Comparison of ENCODE assay signal across 27 cellular contexts in genomic region chrX:9252182-9252581, GRCh38.
"Had no signal": no experiment of that assay in that cellular context is flagged by ENCODE, and none has a peak within 500 bp of the region (broad histone marks: within the 10 kb centered on the region; RNA-seq: fewer than 3 reads in every experiment).

No MANE protein-coding gene starts in this region.

- H3K4me3 Mint-ChIP-seq: activated naive CD8-positive, alpha-beta T cell; mesothelial cell of epicardium; naive B cell; nephron progenitor cell; stimulated activated effector memory CD8-positive, alpha-beta T cell treated with anti-CD3 and anti-CD28 coated beads, Interleukin-12 subunit alpha, Interleukin-12 subunit beta, amount 100 ng/mL, for 72 hours; stimulated activated naive CD8-positive, alpha-beta T cell treated with anti-CD3 and anti-CD28 coated beads, Interleukin-15, Interleukin-2, amounts not matched to agents 100 ng/mL and 50 ng/mL, for 24 hours; type B pancreatic cell had no signal

- H3K27me3 Mint-ChIP-seq: activated naive CD8-positive, alpha-beta T cell; stimulated activated naive CD8-positive, alpha-beta T cell treated with anti-CD3 and anti-CD28 coated beads, Interleukin-15, Interleukin-2, amounts not matched to agents 100 ng/mL and 50 ng/mL, for 24 hours; type B pancreatic cell had no signal

- H3K9me3 ChIP-seq: body of pancreas, colonic mucosa, neutrophil, right lobe of liver, thoracic aorta, uterus had no signal

- DNase-seq: activated CD4-positive, alpha-beta T cell treated with anti-CD3 and anti-CD28 coated beads for 48 hours; activated CD4-positive, alpha-beta T cell treated with anti-CD3 and anti-CD28 coated beads, Interleukin-2, amount 50 U/mL, for 48 hours; activated CD8-positive, alpha-beta memory T cell treated with anti-CD3 and anti-CD28 coated beads for 24 hours; activated effector memory CD4-positive, alpha-beta T cell treated with Interleukin-2 at 50 U/mL for 16 hours; activated naive CD4-positive, alpha-beta T cell treated with Interleukin-2 at 50 U/mL for 16 hours; aorta; body of pancreas; cerebellar nuclear complex; colonic mucosa; effector CD8-positive, alpha-beta T cell; left cardiac atrium; left ventricle myocardium superior; naive B cell; nephron progenitor cell; right lobe of liver; stimulated activated CD4-positive, alpha-beta T cell treated with anti-CD3 and anti-CD28 coated beads, Interleukin-12 subunit alpha, Interleukin-12 subunit beta, amount 100 ng/mL, for 4 hours; stimulated activated CD4-positive, alpha-beta T cell treated with anti-CD3 and anti-CD28 coated beads, Interleukin-4, amount 100 ng/mL, for 24 hours; uterus had no signal

- H3K9me3 Mint-ChIP-seq: stimulated activated effector memory CD8-positive, alpha-beta T cell treated with anti-CD3 and anti-CD28 coated beads, Interleukin-12 subunit alpha, Interleukin-12 subunit beta, amount 100 ng/mL, for 72 hours; stimulated activated naive CD8-positive, alpha-beta T cell treated with anti-CD3 and anti-CD28 coated beads, Interleukin-15, Interleukin-2, amounts not matched to agents 100 ng/mL and 50 ng/mL, for 24 hours had no signal

- H3K4me1 Mint-ChIP-seq: nephron progenitor cell; stimulated activated effector memory CD8-positive, alpha-beta T cell treated with anti-CD3 and anti-CD28 coated beads, Interleukin-12 subunit alpha, Interleukin-12 subunit beta, amount 100 ng/mL, for 72 hours had no signal

- H3K27ac ChIP-seq: body of pancreas, colonic mucosa, neutrophil, right lobe of liver, thoracic aorta, uterus, VCaP had no signal

- H3K36me3 ChIP-seq: colonic mucosa, neutrophil, right lobe of liver, thoracic aorta, uterus had no signal

- H3K4me3 ChIP-seq: body of pancreas, colonic mucosa, right lobe of liver, thoracic aorta, uterus had no signal

- ATAC-seq: activated CD4-positive, CD25-positive, alpha-beta regulatory T cell treated with anti-CD3 and anti-CD28 coated beads, Interleukin-2, amount 50 U/mL, for 24 hours; body of pancreas; left cardiac atrium; left ventricle myocardium superior; right lobe of liver; stimulated activated effector memory CD8-positive, alpha-beta T cell treated with anti-CD3 and anti-CD28 coated beads, Interleukin-12 subunit alpha, Interleukin-12 subunit beta, amount 100 ng/mL, for 72 hours had no signal

- H3K4me1 ChIP-seq: body of pancreas, colonic mucosa, right lobe of liver, uterus had no signal

- H3K27ac Mint-ChIP-seq: activated naive CD8-positive, alpha-beta T cell; mesothelial cell of epicardium; naive B cell; nephron progenitor cell; stimulated activated effector memory CD8-positive, alpha-beta T cell treated with anti-CD3 and anti-CD28 coated beads, Interleukin-12 subunit alpha, Interleukin-12 subunit beta, amount 100 ng/mL, for 72 hours; stimulated activated naive CD8-positive, alpha-beta T cell treated with anti-CD3 and anti-CD28 coated beads, Interleukin-15, Interleukin-2, amounts not matched to agents 100 ng/mL and 50 ng/mL, for 24 hours; type B pancreatic cell had no signal

- H3K27me3 ChIP-seq: body of pancreas, colonic mucosa, neutrophil, right lobe of liver, uterus had no signal

- H3K36me3 Mint-ChIP-seq: activated naive CD8-positive, alpha-beta T cell; naive B cell; stimulated activated effector memory CD8-positive, alpha-beta T cell treated with anti-CD3 and anti-CD28 coated beads, Interleukin-12 subunit alpha, Interleukin-12 subunit beta, amount 100 ng/mL, for 72 hours; type B pancreatic cell had no signal
